ENCODE assay signal across 8 cellular contexts in the genomic region with DNA sequence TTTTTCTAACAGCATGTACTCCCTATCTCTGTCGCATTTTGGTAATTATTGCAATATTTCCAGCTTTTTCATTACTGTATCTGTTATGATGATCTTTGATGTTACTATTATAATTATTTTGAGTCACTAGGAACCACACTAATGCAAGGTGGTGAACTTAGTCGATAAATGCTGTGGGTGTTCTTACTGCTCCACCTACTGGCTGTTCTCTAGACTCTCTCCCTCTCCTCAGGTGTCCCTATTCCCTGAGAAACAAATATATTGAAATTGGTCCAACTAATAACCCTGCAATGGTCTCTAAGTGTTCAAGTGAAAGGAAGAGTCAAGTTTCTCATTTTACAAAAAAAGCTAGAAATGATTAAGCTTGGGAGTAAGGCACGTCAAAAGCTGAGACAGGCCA. TPM values are rescaled to one million over a fixed set of nuclear protein-coding genes. Genes with fewer than 3 reads are reported as not detected.
A peak's percentile ranks its signal among the peaks of the same experiment; 100 is the strongest.
DNase-seq lines count a peak whose midpoint lies in the region; ATAC-seq and TF ChIP-seq lines count a peak whose summit lies in the region.

No MANE protein-coding gene starts in this region.

- TF ChIP-seq CTCF in CD4-positive, alpha-beta T cell (IDR thresholded peaks at IDR 0.05): peak; percentile 43
- peak; percentile 86 for TF ChIP-seq CTCF in Loucy (conservative IDR thresholded peaks at IDR 0.05; ENCODE audit: low read length)

- peaks cover 25% of the 10 kb centered on the region; the same call in 1 of the 2 replicates for H3K36me3 ChIP-seq in Loucy (ENCODE audit: insufficient read depth, low read length)

- peak overlapping the region; percentile 3 for H3K27ac Mint-ChIP-seq in CD4-positive, alpha-beta T cell

- no peaks in the 10 kb centered on the region for H3F3A ChIP-seq in Loucy (ENCODE audit: low read depth)

- POLR2A ChIA-PET in CD4-positive, alpha-beta T cell (lab: Charles Lee): interaction anchor here (0.7 to 1.3 kb wide), 3 partner anchors 10 to 111 kb away, joined by 3 to 8 read pairs (median 3); partner anchors contain the start of gene ARL14EP

- no peak for DNase-seq in CD4-positive, alpha-beta T cell
- DNase-seq in NCI-H2227 treated with DMSO at 0.1 percent for 48 hours (lab: John Stamatoyannopoulos, UW): no peak
- no peak for DNase-seq in hypothalamus (lab: John Stamatoyannopoulos, UW)
- DNase-seq in OCI-M2 (lab: John Stamatoyannopoulos, UW; ENCODE audit: unreplicated experiment): no peak

- peaks cover 41% of the 10 kb centered on the region for H3K4me1 Mint-ChIP-seq in CD4-positive, alpha-beta T cell (ENCODE audit: low read depth)

- no peak overlapping the region for H3K27ac ChIP-seq in CD4-positive, alpha-beta T cell (ENCODE audit: low read depth, low read length)

- no peaks in the 10 kb centered on the region for H3K9me3 ChIP-seq in CD4-positive, alpha-beta T cell (ENCODE audit: control insufficient read depth, low read length)
- H3K9me3 ChIP-seq in Loucy (ENCODE audit: insufficient read depth, low read depth, low read length): no peaks in the 10 kb centered on the region

- no peak overlapping the region for H3K4me3 ChIP-seq in Loucy (ENCODE audit: low read length, poor library complexity, severe bottlenecking)

- peaks cover 17% of the 10 kb centered on the region; the same call in 1 of the 2 replicates for H3K79me2 ChIP-seq in Loucy (ENCODE audit: insufficient read depth, low read length)

- H3K27me3 ChIP-seq in CD4-positive, alpha-beta T cell (ENCODE audit: control insufficient read depth, insufficient read depth, low read length): no peaks in the 10 kb centered on the region
- H3K27me3 ChIP-seq in Loucy (ENCODE audit: insufficient read depth, low read length, poor library complexity, severe bottlenecking): no peaks in the 10 kb centered on the region

- no peak overlapping the region for H3K9ac ChIP-seq in Loucy (ENCODE audit: low read depth, low read length, poor library complexity, severe bottlenecking)

- no peaks in the 10 kb centered on the region for H3K27me3 Mint-ChIP-seq in CD4-positive, alpha-beta T cell

- intact Hi-C loops in CD4-positive, alpha-beta T cell (cut with DNase I, micrococcal nuclease): no loop called here

- no peaks in the 10 kb centered on the region for H3K9me2 ChIP-seq in Loucy (replicated peaks; ENCODE audit: low read depth, low read length)

- ATAC-seq in CD4-positive, alpha-beta T cell (ENCODE audit: poor library complexity): no peak
- peak; percentile 68 for ATAC-seq in GM19463 (IDR thresholded peaks at IDR 0.05; ENCODE audit: unreplicated experiment)
- peak; percentile 54 for ATAC-seq in esophagus mucosa
- no peak for ATAC-seq in HG03196 (IDR thresholded peaks at IDR 0.05; ENCODE audit: unreplicated experiment)

- H3K4me3 Mint-ChIP-seq in CD4-positive, alpha-beta T cell: no peak overlapping the region

- H4K20me1 ChIP-seq in Loucy (ENCODE audit: insufficient read depth, low read length, poor library complexity, severe bottlenecking): peaks cover 4% of the 10 kb centered on the region

- H3K4me1 ChIP-seq in Loucy (ENCODE audit: insufficient read depth, low read length, poor library complexity, severe bottlenecking): peaks cover 7% of the 10 kb centered on the region

- H3K36me3 Mint-ChIP-seq in CD4-positive, alpha-beta T cell (ENCODE audit: low read depth): peaks cover 84% of the 10 kb centered on the region

- CTCF ChIA-PET in CD4-positive, alpha-beta T cell (lab: Charles Lee): interaction anchor here (0.6 to 2.7 kb wide), 3 partner anchors 10 to 1625 kb away, joined by 3 to 9 read pairs (median 3); partner anchors contain the start of gene ARL14EP

- no peak overlapping the region for H2AFZ ChIP-seq in Loucy (ENCODE audit: low read length)

- H3K4me2 ChIP-seq in Loucy (ENCODE audit: low read depth, low read length, poor library complexity, severe bottlenecking): no peak overlapping the region

- H3K9me3 Mint-ChIP-seq in CD4-positive, alpha-beta T cell: no peaks in the 10 kb centered on the region

RNA-seq across cellular contexts. Expression of gene ARL14EP, which starts 10.5 kb away (rescaled TPM):
- total RNA-seq in CD4-positive, alpha-beta T cell: 10 to 100 TPM; 48.1 to 49.7 TPM
- total RNA-seq in esophagus mucosa: 10.9 TPM

Comparison
In these comparisons a context has a peak if more than half of its experiments do, and no peak if none do; other contexts are left out.
1. ATAC-seq: peak in GM19463 (single experiment) and esophagus mucosa (single experiment); none in CD4-positive, alpha-beta T cell (single experiment) and HG03196 (single experiment).